Comparison of ENCODE assay signal across 18 cellular contexts in genomic region chr1:101302831-101303511, GRCh38.
DNase-seq lines count a peak whose midpoint lies in the region; ATAC-seq and TF ChIP-seq lines count a peak whose summit lies in the region.
"Had no signal": no experiment of that assay in that cellular context is flagged by ENCODE, and none has a peak within 500 bp of the region (broad histone marks: within the 10 kb centered on the region; RNA-seq: fewer than 3 reads in every experiment).

No MANE protein-coding gene starts in this region.

- no peak overlapping the region for H3K9ac ChIP-seq in GM23248

- peaks cover 4% of the 10 kb centered on the region; the same call in 1 of the 2 replicates for H3K27me3 ChIP-seq in GM23248 (replicated peaks; ENCODE audit: insufficient read depth)
- H3K27me3 ChIP-seq in adrenal gland: no peaks in the 10 kb centered on the region
- H3K27me3 ChIP-seq: breast epithelium, esophagus squamous epithelium had no signal

- in situ Hi-C loops in GM23248 (cut with MboI): no loop called here

- H3K9me2 ChIP-seq in GM23248 (ENCODE audit: insufficient read depth): no peaks in the 10 kb centered on the region

- peaks cover 14% of the 10 kb centered on the region for H3F3A ChIP-seq in GM23248 (ENCODE audit: insufficient read depth)

- DNase-seq in A172 (ENCODE audit: low spot score) (peak; percentile 72), GM23248 (peak; percentile 54), adrenal gland (peak in 6 of 7 donors; percentile 25 to 52 (median 42)), glomerular visceral epithelial cell (ENCODE audit: extremely low spot score) (peak; percentile 54), NCI-H1930 (lab: John Stamatoyannopoulos, UW) (no peak)
- DNase-seq: activated CD4-positive, alpha-beta T cell treated with anti-CD3 and anti-CD28 coated beads for 4 hours; CD8-positive, alpha-beta memory T cell; esophagus squamous epithelium; kidney; NCI-H1092 treated with DMSO at 0.1 percent for 48 hours; NCI-H774; nephron progenitor cell; stimulated activated naive CD8-positive, alpha-beta T cell treated with anti-CD3 and anti-CD28 coated beads, Interleukin-15, Interleukin-2, amounts not matched to agents 100 U/mL and 50 U/mL, for 24 hours had no signal

- H3K9me3 ChIP-seq in GM23248 (ENCODE audit: low read depth) (no peaks in the 10 kb centered on the region), adrenal gland (replicated peaks in 1 of 3) (no peaks in the 10 kb centered on the region)
- H3K9me3 ChIP-seq: breast epithelium, esophagus squamous epithelium had no signal

- H3K4me3 ChIP-seq in GM23248: no peak overlapping the region
- H3K4me3 ChIP-seq in adrenal gland: no peak overlapping the region
- H3K4me3 ChIP-seq: breast epithelium, esophagus squamous epithelium, hepatocyte had no signal

- peak overlapping the region; percentile 20 for H3K4me2 ChIP-seq in GM23248 (ENCODE audit: unreplicated experiment)
- H3K4me2 ChIP-seq: hepatocyte had no signal

- H4K20me1 ChIP-seq in GM23248 (ENCODE audit: insufficient read depth): no peaks in the 10 kb centered on the region

- H3K4me1 ChIP-seq in GM23248 (ENCODE audit: insufficient read depth): peaks cover 13% of the 10 kb centered on the region
- H3K4me1 ChIP-seq in adrenal gland (replicated peaks in 1 of 2): peaks cover 0 to 8% of the 10 kb centered on the region in 2 donors
- H3K4me1 ChIP-seq: breast epithelium, esophagus squamous epithelium had no signal

- TF ChIP-seq POLR2A in adrenal gland (IDR thresholded peaks at IDR 0.05): no peak

- 16 to 30% methylated on average over 3 of the region's 3 CpGs for WGBS in GM23248 (ENCODE audit: low coverage in 1 of 2, low lambda C conversion rate in 2 of 2, missing lambda C conversion rate in 2 of 2), 2 experiments
- WGBS in adrenal gland, 4 donors: 17 to 57% (median 42%) methylated on average over 3 of the region's 3 CpGs

- TF ChIP-seq CTCF in adrenal gland (IDR thresholded peaks at IDR 0.05): no peak

- no peak overlapping the region for H2AFZ ChIP-seq in GM23248
- H2AFZ ChIP-seq: hepatocyte had no signal

- intact Hi-C loops in adrenal gland (cut with DNase I): no loop called here

- no peak overlapping the region for H3K27ac ChIP-seq in GM23248
- H3K27ac ChIP-seq in adrenal gland: peak overlapping the region in 2 of 5 donors; percentile 21 to 25
- H3K27ac ChIP-seq: breast epithelium, hepatocyte had no signal

- ATAC-seq in GM21390 (IDR thresholded peaks at IDR 0.05; ENCODE audit: unreplicated experiment) (no peak), HG03045 (IDR thresholded peaks at IDR 0.05; ENCODE audit: unreplicated experiment) (no peak), GM19463 (IDR thresholded peaks at IDR 0.05; ENCODE audit: unreplicated experiment) (no peak)
- ATAC-seq: stimulated activated naive CD8-positive, alpha-beta T cell treated with anti-CD3 and anti-CD28 coated beads, Interleukin-15, Interleukin-2, amounts not matched to agents 100 U/mL and 50 U/mL, for 24 hours had no signal

- H3K79me2 ChIP-seq in GM23248 (ENCODE audit: insufficient read depth): no peaks in the 10 kb centered on the region
- H3K79me2 ChIP-seq: hepatocyte had no signal

- no peaks in the 10 kb centered on the region for H3K36me3 ChIP-seq in GM23248 (ENCODE audit: low read depth)
- H3K36me3 ChIP-seq in adrenal gland (replicated peaks in 1 of 2): no peaks in the 10 kb centered on the region
- H3K36me3 ChIP-seq: breast epithelium, esophagus squamous epithelium had no signal

Comparison
In these comparisons a context has a peak if more than half of its experiments do, and no peak if none do; other contexts are left out.
1. DNase-seq: peak in A172 (single experiment), GM23248 (single experiment), adrenal gland (6 of 7) and glomerular visceral epithelial cell (single experiment); none in NCI-H1930 (0 of 2).